In the genomic region with DNA sequence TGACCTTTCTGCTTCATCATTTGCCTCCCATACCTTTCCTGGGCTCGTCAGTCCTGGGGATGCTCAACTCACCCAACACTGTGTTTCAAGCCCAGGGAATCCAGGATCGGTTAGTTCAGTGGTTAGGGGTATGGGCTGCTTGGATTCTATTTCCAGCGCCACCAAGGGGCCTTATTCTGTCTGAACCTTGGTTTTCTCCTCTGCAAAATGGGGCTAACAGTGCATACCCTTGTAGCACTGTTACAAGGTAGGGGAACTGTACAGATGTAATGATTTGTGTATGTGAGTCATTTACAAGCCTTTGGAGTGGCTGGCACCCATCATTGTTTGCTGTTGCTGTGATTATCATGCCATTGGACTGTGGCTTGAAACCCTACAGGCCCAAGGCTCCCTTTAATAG, we compare ENCODE assay signal across 33 cellular contexts. TPM values are rescaled to one million over a fixed set of nuclear protein-coding genes. Genes with fewer than 3 reads are reported as not detected.
"Had no signal": no experiment of that assay in that cellular context is flagged by ENCODE, and none has a peak within 500 bp of the region (broad histone marks: within the 10 kb centered on the region; RNA-seq: fewer than 3 reads in every experiment).

No MANE protein-coding gene starts in this region.

- H3K27ac ChIP-seq: adrenal gland, body of pancreas, esophagus muscularis mucosa, foreskin keratinocyte, gastrocnemius medialis, heart left ventricle had no signal

- H3K9me3 ChIP-seq: adrenal gland, body of pancreas, esophagus muscularis mucosa, gastrocnemius medialis, heart left ventricle had no signal

- FAIRE-seq: colon had no signal

- H3K4me1 Mint-ChIP-seq: activated CD4-positive, alpha-beta T cell treated with anti-CD3 and anti-CD28 coated beads for 36 hours; activated naive CD8-positive, alpha-beta T cell treated with anti-CD3 and anti-CD28 coated beads for 36 hours had no signal

- H3K4me1 ChIP-seq: adrenal gland, body of pancreas, foreskin keratinocyte had no signal

- H3K4me3 Mint-ChIP-seq: activated CD4-positive, alpha-beta memory T cell treated with anti-CD3 and anti-CD28 coated beads for 36 hours; activated CD4-positive, alpha-beta T cell treated with anti-CD3 and anti-CD28 coated beads for 36 hours; activated CD4-positive, alpha-beta T cell treated with anti-CD3 and anti-CD28 coated beads, Interleukin-2, amount 10 ng/mL, durations not matched to agents 24 days and 14 days; activated CD8-positive, alpha-beta T cell treated with anti-CD3 and anti-CD28 coated beads, Interleukin-2, amount 10 ng/mL, durations not matched to agents 7 days and 5 days; activated naive CD4-positive, alpha-beta T cell treated with anti-CD3 and anti-CD28 coated beads for 36 hours; activated naive CD4-positive, alpha-beta T cell treated with anti-CD3 and anti-CD28 coated beads, Interleukin-2, amount 50 U/mL, for 24 hours; activated naive CD8-positive, alpha-beta T cell treated with anti-CD3 and anti-CD28 coated beads for 36 hours; activated naive CD8-positive, alpha-beta T cell treated with anti-CD3 and anti-CD28 coated beads, Interleukin-2, amount 50 U/mL, for 24 hours; activated T-helper 1 cell treated with anti-CD3 and anti-CD28 coated beads, Interleukin-12 subunit alpha, Interleukin-12 subunit beta, Interleukin-2, Interleukin-4 antibody, amounts not matched to agents 30 ng/mL and 10 ng/mL and 1 ng/mL, durations not matched to agents 14 hours and 24 hours and 36 hours; effector memory CD8-positive, alpha-beta T cell had no signal

- H3K9me3 Mint-ChIP-seq: activated CD4-positive, alpha-beta memory T cell treated with anti-CD3 and anti-CD28 coated beads for 36 hours; activated CD4-positive, alpha-beta T cell treated with anti-CD3 and anti-CD28 coated beads, Interleukin-2, amount 10 ng/mL, durations not matched to agents 24 days and 14 days; activated naive CD4-positive, alpha-beta T cell treated with anti-CD3 and anti-CD28 coated beads for 36 hours; activated naive CD4-positive, alpha-beta T cell treated with anti-CD3 and anti-CD28 coated beads, Interleukin-2, amount 50 U/mL, for 24 hours; activated naive CD8-positive, alpha-beta T cell treated with anti-CD3 and anti-CD28 coated beads for 36 hours; activated naive CD8-positive, alpha-beta T cell treated with anti-CD3 and anti-CD28 coated beads, Interleukin-2, amount 50 U/mL, for 24 hours; activated T-helper 1 cell treated with anti-CD3 and anti-CD28 coated beads, Interleukin-12 subunit alpha, Interleukin-12 subunit beta, Interleukin-2, Interleukin-4 antibody, amounts not matched to agents 30 ng/mL and 10 ng/mL and 1 ng/mL, durations not matched to agents 14 hours and 24 hours and 36 hours; activated T-helper 2 cell treated with anti-CD3 and anti-CD28 coated beads, Interferon-gamma antibody, Interleukin-2, Interleukin-4, amounts not matched to agents 10 μg/mL and 5 μg/mL and 100 μg/mL, durations not matched to agents 14 hours and 24 hours and 36 hours; effector memory CD8-positive, alpha-beta T cell had no signal

- H3K36me3 Mint-ChIP-seq: activated CD4-positive, alpha-beta memory T cell treated with anti-CD3 and anti-CD28 coated beads for 36 hours; activated naive CD4-positive, alpha-beta T cell treated with anti-CD3 and anti-CD28 coated beads, Interleukin-2, amount 50 U/mL, for 24 hours; activated naive CD8-positive, alpha-beta T cell treated with anti-CD3 and anti-CD28 coated beads for 36 hours had no signal

- H3K27me3 ChIP-seq: body of pancreas, heart left ventricle had no signal

- H3K36me3 ChIP-seq: adrenal gland, esophagus muscularis mucosa, gastrocnemius medialis, heart left ventricle had no signal

- ATAC-seq: activated CD4-positive, alpha-beta T cell treated with anti-CD3 and anti-CD28 coated beads for 36 hours; activated CD8-positive, alpha-beta T cell treated with anti-CD3 and anti-CD28 coated beads, Interleukin-2, amount 10 ng/mL, durations not matched to agents 7 days and 5 days; activated naive CD8-positive, alpha-beta T cell treated with anti-CD3 and anti-CD28 coated beads, Interleukin-2, amount 50 U/mL, for 24 hours; body of pancreas; effector memory CD8-positive, alpha-beta T cell; foreskin keratinocyte; gastrocnemius medialis; heart left ventricle had no signal

- H3K27ac Mint-ChIP-seq: activated CD4-positive, alpha-beta memory T cell treated with anti-CD3 and anti-CD28 coated beads for 36 hours; activated CD4-positive, alpha-beta T cell treated with anti-CD3 and anti-CD28 coated beads for 36 hours; activated CD4-positive, alpha-beta T cell treated with anti-CD3 and anti-CD28 coated beads, Interleukin-2, amount 10 ng/mL, durations not matched to agents 24 days and 14 days; activated CD8-positive, alpha-beta T cell treated with anti-CD3 and anti-CD28 coated beads, Interleukin-2, amount 10 ng/mL, durations not matched to agents 7 days and 5 days; activated naive CD4-positive, alpha-beta T cell treated with anti-CD3 and anti-CD28 coated beads for 36 hours; activated naive CD4-positive, alpha-beta T cell treated with anti-CD3 and anti-CD28 coated beads, Interleukin-2, amount 50 U/mL, for 24 hours; activated naive CD8-positive, alpha-beta T cell treated with anti-CD3 and anti-CD28 coated beads for 36 hours; activated naive CD8-positive, alpha-beta T cell treated with anti-CD3 and anti-CD28 coated beads, Interleukin-2, amount 50 U/mL, for 24 hours; activated T-helper 1 cell treated with anti-CD3 and anti-CD28 coated beads, Interleukin-12 subunit alpha, Interleukin-12 subunit beta, Interleukin-2, Interleukin-4 antibody, amounts not matched to agents 30 ng/mL and 10 ng/mL and 1 ng/mL, durations not matched to agents 14 hours and 24 hours and 36 hours; activated T-helper 2 cell treated with anti-CD3 and anti-CD28 coated beads, Interferon-gamma antibody, Interleukin-2, Interleukin-4, amounts not matched to agents 10 μg/mL and 5 μg/mL and 100 μg/mL, durations not matched to agents 14 hours and 24 hours and 36 hours; effector memory CD8-positive, alpha-beta T cell had no signal

- DNase-seq: activated CD4-positive, alpha-beta memory T cell treated with anti-CD3 and anti-CD28 coated beads for 36 hours; activated CD4-positive, alpha-beta T cell treated with anti-CD3 and anti-CD28 coated beads for 36 hours; activated CD4-positive, alpha-beta T cell treated with anti-CD3 and anti-CD28 coated beads, Interleukin-2, amount 10 ng/mL, durations not matched to agents 24 days and 14 days; activated CD4-positive, CD25-positive, alpha-beta regulatory T cell; activated CD4-positive, CD25-positive, alpha-beta regulatory T cell treated with anti-CD3 and anti-CD28 coated beads, Interleukin-2, amount 50 U/mL, for 72 hours; activated CD8-positive, alpha-beta T cell treated with anti-CD3 and anti-CD28 coated beads, Interleukin-2, amount 10 ng/mL, durations not matched to agents 7 days and 5 days; activated effector memory CD4-positive, alpha-beta T cell treated with anti-CD3 and anti-CD28 coated beads, Interleukin-2, amount 50 U/mL, for 16 hours; activated naive CD4-positive, alpha-beta T cell treated with anti-CD3 and anti-CD28 coated beads for 36 hours; activated naive CD8-positive, alpha-beta T cell treated with anti-CD3 and anti-CD28 coated beads for 36 hours; activated naive CD8-positive, alpha-beta T cell treated with anti-CD3 and anti-CD28 coated beads, Interleukin-2, amount 50 U/mL, for 24 hours; activated T-cell treated with anti-CD3 and anti-CD28 coated beads, Interleukin-2, amount 50 U/mL, for 48 hours; adrenal gland; amygdala; aorta; body of pancreas; caudate nucleus; cortex of kidney; dermis blood vessel endothelial cell; effector CD4-positive, alpha-beta T cell; effector memory CD8-positive, alpha-beta T cell; erythroblast; foreskin keratinocyte; gastrocnemius medialis; glutamatergic neuron; heart left ventricle; T-helper 2 cell had no signal

- H3K4me3 ChIP-seq: adrenal gland, body of pancreas, esophagus muscularis mucosa, gastrocnemius medialis, heart left ventricle had no signal

RNA-seq across cellular contexts. Expression of a gene that starts 52.0 kb away (rescaled TPM):
- total RNA-seq: activated CD4-positive, alpha-beta memory T cell treated with anti-CD3 and anti-CD28 coated beads for 36 hours; activated CD4-positive, alpha-beta T cell treated with anti-CD3 and anti-CD28 coated beads for 36 hours; activated CD8-positive, alpha-beta memory T cell treated with anti-CD3 and anti-CD28 coated beads for 36 hours; activated CD8-positive, alpha-beta T cell treated with anti-CD3 and anti-CD28 coated beads, Interleukin-2, amount 10 ng/mL, durations not matched to agents 7 days and 5 days; activated naive CD4-positive, alpha-beta T cell treated with anti-CD3 and anti-CD28 coated beads for 36 hours; activated T-helper 2 cell treated with anti-CD3 and anti-CD28 coated beads, Interferon-gamma antibody, Interleukin-2, Interleukin-4, amounts not matched to agents 10 μg/mL and 5 μg/mL and 100 μg/mL, durations not matched to agents 14 hours and 24 hours and 36 hours; body of pancreas; foreskin keratinocyte; T-helper 1 cell treated with Interleukin-12 subunit alpha and Interleukin-12 subunit beta and Interleukin-4 antibody, amounts not matched to agents 30 ng/mL and 1 ng/mL, for 36 hours had no signal
- polyA plus RNA-seq: aorta had no signal
